8 cellular contexts compared by ENCODE assay signal in the genomic region with DNA sequence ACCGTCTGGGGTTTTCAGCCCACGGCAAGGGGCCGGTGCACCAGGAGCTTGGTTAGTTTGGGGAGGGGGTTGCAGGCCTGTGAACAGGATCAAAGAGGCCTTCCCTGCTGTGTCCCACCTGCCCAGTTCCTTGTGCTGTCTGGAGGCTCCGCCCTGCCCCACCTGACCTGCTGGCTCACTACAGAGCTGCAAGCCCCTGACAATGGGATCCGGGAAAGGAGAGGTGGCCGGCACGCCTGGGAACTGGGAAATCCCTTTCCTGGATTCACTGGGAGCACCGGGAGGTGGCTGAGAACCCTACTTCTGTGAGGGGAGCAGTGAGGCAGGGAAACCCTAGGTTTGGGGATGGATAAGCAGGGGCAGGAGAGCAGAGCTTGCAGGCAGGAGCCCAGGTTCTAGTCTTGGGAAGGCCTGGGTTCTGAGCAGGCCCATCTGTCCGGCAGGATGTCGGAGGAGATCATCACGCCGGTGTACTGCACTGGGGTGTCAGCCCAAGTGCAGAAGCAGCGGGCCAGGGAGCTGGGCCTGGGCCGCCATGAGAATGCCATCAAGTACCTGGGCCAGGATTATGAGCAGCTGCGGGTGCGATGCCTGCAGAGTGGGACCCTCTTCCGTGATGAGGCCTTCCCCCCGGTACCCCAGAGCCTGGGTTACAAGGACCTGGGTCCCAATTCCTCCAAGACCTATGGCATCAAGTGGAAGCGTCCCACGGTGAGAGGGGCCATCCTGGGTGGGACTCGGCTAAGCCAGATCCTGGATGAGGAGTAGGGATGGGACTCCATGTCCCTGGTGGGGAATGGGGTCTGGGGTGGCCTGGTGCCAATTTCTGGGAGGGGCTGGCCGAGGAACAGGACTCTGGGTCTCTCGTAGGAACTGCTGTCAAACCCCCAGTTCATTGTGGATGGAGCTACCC. TPM values are rescaled to one million over a fixed set of nuclear protein-coding genes. Genes with fewer than 3 reads are reported as not detected.
DNase-seq lines count a peak whose midpoint lies in the region; ATAC-seq and TF ChIP-seq lines count a peak whose summit lies in the region.

No MANE protein-coding gene starts in this region.

- H3K4me3 Mint-ChIP-seq in activated CD8-positive, alpha-beta memory T cell treated with anti-CD3 and anti-CD28 coated beads, Interleukin-2, amount 10 ng/mL, durations not matched to agents 7 days and 5 days = peak overlapping the region; percentile 83
- peak overlapping the region; percentile 100 for H3K4me3 Mint-ChIP-seq in glutamatergic neuron (ENCODE audit: unreplicated experiment)

- no peaks in the 10 kb centered on the region for H3K27me3 ChIP-seq in IMR-90 (ENCODE audit: control insufficient read depth, insufficient read depth, low read length)
- H3K27me3 ChIP-seq in ovary = no peaks in the 10 kb centered on the region

- peak overlapping the region; percentile 63 for H3K27ac Mint-ChIP-seq in activated CD8-positive, alpha-beta memory T cell treated with anti-CD3 and anti-CD28 coated beads, Interleukin-2, amount 10 ng/mL, durations not matched to agents 7 days and 5 days
- H3K27ac Mint-ChIP-seq in glutamatergic neuron (ENCODE audit: unreplicated experiment) = peak overlapping the region; percentile 99

- TSS peak; percentile 80 for BruUV-seq in IMR-90 (replicated peaks; lab: Mats Ljungman, UMichigan)

- peak overlapping the region; percentile 100 for H2AK9ac ChIP-seq in IMR-90 (replicated peaks; ENCODE audit: low read depth, low read length, poor library complexity)

- peak overlapping the region; percentile 63 for H2AK5ac ChIP-seq in IMR-90 (ENCODE audit: low read depth, low read length)

- peak overlapping the region; percentile 89 for H3K14ac ChIP-seq in IMR-90 (replicated peaks; ENCODE audit: low read depth, low read length)

- peak overlapping the region; percentile 82 for H3K23ac ChIP-seq in IMR-90 (ENCODE audit: low read depth, low read length)

- peak overlapping the region; percentile 84 for H3K56ac ChIP-seq in IMR-90 (ENCODE audit: extremely low read depth, insufficient read depth, low read length)

- peak overlapping the region; percentile 43 to 89; a peak in 3 of 4 replicates for H4K8ac ChIP-seq in IMR-90 (ENCODE audit: low read depth in 2 of 2, low read length in 2 of 2)

- H3K9me3 Mint-ChIP-seq in activated CD8-positive, alpha-beta memory T cell treated with anti-CD3 and anti-CD28 coated beads, Interleukin-2, amount 10 ng/mL, durations not matched to agents 7 days and 5 days (ENCODE audit: low read depth) = no peaks in the 10 kb centered on the region
- peaks cover 5% of the 10 kb centered on the region for H3K9me3 Mint-ChIP-seq in glutamatergic neuron (ENCODE audit: unreplicated experiment)

- peak overlapping the region; percentile 68 for H4K5ac ChIP-seq in IMR-90 (ENCODE audit: low read depth, low read length)

- no peaks in the 10 kb centered on the region for H3K27me3 Mint-ChIP-seq in activated CD8-positive, alpha-beta memory T cell treated with anti-CD3 and anti-CD28 coated beads, Interleukin-2, amount 10 ng/mL, durations not matched to agents 7 days and 5 days
- peaks cover 10% of the 10 kb centered on the region for H3K27me3 Mint-ChIP-seq in glutamatergic neuron (ENCODE audit: unreplicated experiment)

- in situ Hi-C loops in IMR-90 (cut with MboI; ENCODE audit: low sequenced_read_pairs) = no loop called here

- H3K4me1 Mint-ChIP-seq in activated CD8-positive, alpha-beta memory T cell treated with anti-CD3 and anti-CD28 coated beads, Interleukin-2, amount 10 ng/mL, durations not matched to agents 7 days and 5 days = peaks cover 19% of the 10 kb centered on the region
- H3K4me1 Mint-ChIP-seq in glutamatergic neuron (ENCODE audit: low read depth, unreplicated experiment) = peaks cover 8% of the 10 kb centered on the region

- peak overlapping the region; percentile 55; the same call in 1 of the 2 replicates for H2BK120ac ChIP-seq in IMR-90 (ENCODE audit: low read depth, low read length)

- intact Hi-C loops in IMR-90 (cut with micrococcal nuclease) = loop anchor here (5.0 kb wide), 1 partner anchor 60 kb away; the partner anchor contains the start of genes FAU and MRPL49
- intact Hi-C loops in ovary (cut with DNase I) = loop anchor here in 1 of 4 donors (10.0 kb wide), 1 partner anchor 68 kb away; the partner anchor contains the start of genes TM7SF2 and ZNHIT2

- ATAC-seq in IMR-90 (ENCODE audit: low read depth) = peak; percentile 2; the same call in 1 of the 2 replicates
- peak; percentile 5 for ATAC-seq in activated CD8-positive, alpha-beta memory T cell treated with anti-CD3 and anti-CD28 coated beads, Interleukin-2, amount 10 ng/mL, durations not matched to agents 7 days and 5 days

- peak overlapping the region; percentile 77 for H2BK5ac ChIP-seq in IMR-90 (ENCODE audit: low read depth, low read length, poor library complexity, severe bottlenecking)

- no peak overlapping the region; the same call in 1 of the 2 replicates for H3K18ac ChIP-seq in IMR-90 (ENCODE audit: low read depth, low read length)

- H3K4me2 ChIP-seq in IMR-90 (ENCODE audit: low read depth, low read length) = peak overlapping the region; percentile 84

- POLR2A ChIA-PET in IMR-90 (lab: Charles Lee; ENCODE audit: unreplicated experiment) = interaction anchor here (1.4 kb wide), 1 partner anchor 65 kb away, joined by 5 read pairs; the partner anchor contains the start of gene ZNHIT2

- H3K4me1 ChIP-seq in IMR-90 (ENCODE audit: control insufficient read depth, insufficient read depth, low read length) (peaks cover 11% of the 10 kb centered on the region), ovary (ENCODE audit: insufficient read depth) (peaks cover 6% of the 10 kb centered on the region)

- H3K9me3 ChIP-seq in IMR-90 (ENCODE audit: control insufficient read depth, insufficient read depth, low read length) = no peaks in the 10 kb centered on the region
- no peaks in the 10 kb centered on the region for H3K9me3 ChIP-seq in ovary

- dilution Hi-C loops in IMR-90 (cut with HindIII; ENCODE audit: low sequenced_read_pairs, unreplicated experiment) = no loop called here

- no peak for TF ChIP-seq CTCF in IMR-90 (conservative IDR thresholded peaks at IDR 0.05; ENCODE audit: low read depth, low read length)
- no peak for TF ChIP-seq CTCF in glutamatergic neuron (IDR thresholded peaks at IDR 0.05; ENCODE audit: partially characterized antibody, unreplicated experiment)
- no peak for TF ChIP-seq CTCF in ovary (IDR thresholded peaks at IDR 0.05)

- H2BK20ac ChIP-seq in IMR-90 (ENCODE audit: low read depth, low read length) = no peak overlapping the region

- peaks cover 9% of the 10 kb centered on the region for H4K20me1 ChIP-seq in IMR-90 (ENCODE audit: insufficient read depth, low read length)

- TF ChIP-seq EP300 in ovary (IDR thresholded peaks at IDR 0.05) = no peak

- H3K36me3 Mint-ChIP-seq in activated CD8-positive, alpha-beta memory T cell treated with anti-CD3 and anti-CD28 coated beads, Interleukin-2, amount 10 ng/mL, durations not matched to agents 7 days and 5 days = peaks cover 7% of the 10 kb centered on the region
- no peaks in the 10 kb centered on the region for H3K36me3 Mint-ChIP-seq in glutamatergic neuron (ENCODE audit: unreplicated experiment)

- peaks cover 45 to 70% of the 10 kb centered on the region in 2 experiments for H3K79me1 ChIP-seq in IMR-90 (ENCODE audit: low read depth in 1 of 2, low read length in 2 of 2)

- TF ChIP-seq RAD21 in IMR-90 (IDR thresholded peaks at IDR 0.05; ENCODE audit: low read length) = no peak

- CTCF ChIA-PET in IMR-90 (lab: Yijun Ruan, JAX) = interaction anchor here (0.6 kb wide), 1 partner anchor 42 kb away, joined by 3 read pairs; no protein-coding TSS in a partner anchor
- CTCF ChIA-PET in activated CD8-positive, alpha-beta memory T cell treated with anti-CD3 and anti-CD28 coated beads, Interleukin-2, amount 10 ng/mL, durations not matched to agents 7 days and 5 days (lab: Charles Lee) = interaction anchor here (0.9 to 5.6 kb wide), 17 partner anchors 9 to 645 kb away, joined by 3 to 36 read pairs (median 4); partner anchors contain the start of genes ARL2, CDC42EP2, FAU and MRPL49

- H3K4me3 ChIP-seq in IMR-90 (ENCODE audit: insufficient read depth, low read depth, low read length) = peak overlapping the region; percentile 94
- peak overlapping the region; percentile 56 for H3K4me3 ChIP-seq in ovary

- H2BK15ac ChIP-seq in IMR-90 (ENCODE audit: low read depth, low read length) = no peak overlapping the region

- peak overlapping the region; percentile 84 for H4K91ac ChIP-seq in IMR-90 (ENCODE audit: insufficient read depth, low read depth, low read length)

- H3K9ac ChIP-seq in IMR-90 (ENCODE audit: low read depth, low read length) = peak overlapping the region; percentile 94

- WGBS in IMR-90 (ENCODE audit: extremely low coverage in 2 of 2, insufficient read length in 1 of 2), 2 experiments = 41% methylated on average over 9 of the region's 23 CpGs; no CpG with 5 or more reads in 1 of the 2 experiments
- 33 to 37% (median 34%) methylated on average over 20 to 23 of the region's 23 CpGs for WGBS in ovary, 3 donors

- H3K9me1 ChIP-seq in IMR-90 (ENCODE audit: insufficient read depth, low read length) = peaks cover 4% of the 10 kb centered on the region; the same call in 1 of the 2 replicates

- peak overlapping the region; percentile 96 for H2AFZ ChIP-seq in IMR-90 (replicated peaks; ENCODE audit: low read length, poor library complexity)

- peak overlapping the region; percentile 93 for H3K27ac ChIP-seq in IMR-90 (ENCODE audit: insufficient read depth, low read length)
- peak overlapping the region; percentile 77 to 86 for H3K27ac ChIP-seq in ovary

- H3K4ac ChIP-seq in IMR-90 (ENCODE audit: low read depth, low read length) = peak overlapping the region; percentile 90

- H3K36me3 ChIP-seq in IMR-90 (ENCODE audit: control insufficient read depth, insufficient read depth, low read length) (peaks cover 28% of the 10 kb centered on the region), ovary (no peaks in the 10 kb centered on the region)

- TF ChIP-seq POLR2A in IMR-90 (IDR thresholded peaks at IDR 0.05; ENCODE audit: low read depth, low read length) = no peak
- no peak for TF ChIP-seq POLR2A in ovary (IDR thresholded peaks at IDR 0.05)

- DNase-seq in DMS79 (lab: John Stamatoyannopoulos, UW) (peak; percentile 65), IMR-90 (no peak), glutamatergic neuron (peak; percentile 62), ovary (peak; percentile 31 to 54 (median 52)), amniotic stem cell (lab: John Stamatoyannopoulos, UW) (no peak), SKM-1 (lab: John Stamatoyannopoulos, UW; ENCODE audit: unreplicated experiment) (no peak)
- peak; percentile 51 for DNase-seq in activated CD8-positive, alpha-beta memory T cell treated with anti-CD3 and anti-CD28 coated beads, Interleukin-2, amount 10 ng/mL, durations not matched to agents 7 days and 5 days
- no peak for DNase-seq in stimulated activated CD4-positive, alpha-beta T cell treated with anti-CD3 and anti-CD28 coated beads, Interleukin-4, amount 100 ng/mL, for 24 hours

RNA-seq across cellular contexts. Expression of gene CAPN1, which starts 0.8 kb away (rescaled TPM):
- total RNA-seq in IMR-90 (2012; rRNA removed) (62.8 and 110 TPM in 2 replicates), glutamatergic neuron (ENCODE audit: unreplicated experiment) (234 TPM), ovary (100 to 1,000 TPM in 6 of 7 donors, 10 to 100 TPM in 1; 99.0 to 178 (median 128) TPM)
- polyA plus RNA-seq in IMR-90 (2012; rRNA removed) (182 and 263 TPM in 2 replicates), ovary (10 to 100 TPM; 20.0 to 67.4 TPM)
- 108 and 165 TPM in 2 replicates for polyA plus RNA-seq in IMR-90 (2012; cell fraction: cytosol; rRNA removed)
- polyA plus RNA-seq in IMR-90 (2012; cell fraction: nucleus; rRNA removed; ENCODE audit: low replicate concordance) = 150 and 381 TPM in 2 replicates
- 100 to 1,000 TPM; 137 to 174 TPM for total RNA-seq in activated CD8-positive, alpha-beta memory T cell treated with anti-CD3 and anti-CD28 coated beads, Interleukin-2, amount 10 ng/mL, durations not matched to agents 7 days and 5 days

RNA-seq across cellular contexts. Expression of gene SPDYC, which starts 12.5 kb away (rescaled TPM):
- total RNA-seq in IMR-90 (2012; rRNA removed) (not detected in 2 replicates), glutamatergic neuron (ENCODE audit: unreplicated experiment) (not detected), ovary (not detected)
- polyA plus RNA-seq in IMR-90 (2012; rRNA removed) (not detected in 2 replicates), ovary (under 1 TPM in 1 of 2 donors, not detected in 1; 0.07 TPM)
- polyA plus RNA-seq in IMR-90 (2012; cell fraction: cytosol; rRNA removed) = not detected in 2 replicates
- not detected in 2 replicates for polyA plus RNA-seq in IMR-90 (2012; cell fraction: nucleus; rRNA removed; ENCODE audit: low replicate concordance)
- total RNA-seq in activated CD8-positive, alpha-beta memory T cell treated with anti-CD3 and anti-CD28 coated beads, Interleukin-2, amount 10 ng/mL, durations not matched to agents 7 days and 5 days = not detected

RNA-seq across cellular contexts. Expression of gene SYVN1, which starts 48.2 kb away (rescaled TPM):
- total RNA-seq in IMR-90 (2012; rRNA removed) (8.3 and 9.5 TPM in 2 replicates), glutamatergic neuron (ENCODE audit: unreplicated experiment) (54.7 TPM), ovary (10 to 100 TPM; 21.1 to 73.0 (median 53.3) TPM)
- polyA plus RNA-seq in IMR-90 (2012; rRNA removed) (45.7 and 52.9 TPM in 2 replicates), ovary (10 to 100 TPM; 26.7 to 59.6 TPM)
- polyA plus RNA-seq in IMR-90 (2012; cell fraction: cytosol; rRNA removed) = 22.9 and 32.0 TPM in 2 replicates
- 107 and 150 TPM in 2 replicates for polyA plus RNA-seq in IMR-90 (2012; cell fraction: nucleus; rRNA removed; ENCODE audit: low replicate concordance)
- total RNA-seq in activated CD8-positive, alpha-beta memory T cell treated with anti-CD3 and anti-CD28 coated beads, Interleukin-2, amount 10 ng/mL, durations not matched to agents 7 days and 5 days = 10 to 100 TPM; 34.4 to 35.1 TPM

Comparison
In these comparisons a context has a peak if more than half of its experiments do, and no peak if none do; other contexts are left out.
1. DNase-seq: peak in DMS79 (single experiment), activated CD8-positive, alpha-beta memory T cell treated with anti-CD3 and anti-CD28 coated beads, Interleukin-2, amount 10 ng/mL, durations not matched to agents 7 days and 5 days (single experiment), glutamatergic neuron (single experiment) and ovary (5 of 5); none in IMR-90 (single experiment), stimulated activated CD4-positive, alpha-beta T cell treated with anti-CD3 and anti-CD28 coated beads, Interleukin-4, amount 100 ng/mL, for 24 hours (single experiment), amniotic stem cell (single experiment) and SKM-1 (single experiment).